1 cellular context compared by ENCODE assay signal in the genomic region with DNA sequence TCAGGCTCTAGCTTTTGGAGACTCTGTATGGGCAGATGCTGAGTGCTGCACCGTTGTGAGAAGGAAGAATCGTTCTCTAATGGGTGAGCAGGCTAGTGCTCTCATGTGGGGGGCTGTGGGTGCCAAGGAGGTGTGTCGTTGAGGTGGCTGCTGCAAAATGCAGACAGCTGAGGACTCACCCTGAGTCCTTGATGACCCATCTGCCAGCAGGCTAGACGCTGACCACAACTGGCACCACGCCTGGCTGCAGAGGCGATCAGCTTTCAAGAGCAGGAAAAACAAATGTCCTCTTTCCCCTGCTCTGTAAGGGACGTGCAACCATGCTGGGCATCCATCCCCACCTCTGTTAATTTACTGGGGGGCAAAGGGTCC.
TF ChIP-seq lines count a peak whose summit lies in the region.

No MANE protein-coding gene starts in this region.

TF ChIP-seq in K562, 482 proteins besides CTCF, POLR2A, EP300 and RAD21:
- TF ChIP-seq, protein P1, sequence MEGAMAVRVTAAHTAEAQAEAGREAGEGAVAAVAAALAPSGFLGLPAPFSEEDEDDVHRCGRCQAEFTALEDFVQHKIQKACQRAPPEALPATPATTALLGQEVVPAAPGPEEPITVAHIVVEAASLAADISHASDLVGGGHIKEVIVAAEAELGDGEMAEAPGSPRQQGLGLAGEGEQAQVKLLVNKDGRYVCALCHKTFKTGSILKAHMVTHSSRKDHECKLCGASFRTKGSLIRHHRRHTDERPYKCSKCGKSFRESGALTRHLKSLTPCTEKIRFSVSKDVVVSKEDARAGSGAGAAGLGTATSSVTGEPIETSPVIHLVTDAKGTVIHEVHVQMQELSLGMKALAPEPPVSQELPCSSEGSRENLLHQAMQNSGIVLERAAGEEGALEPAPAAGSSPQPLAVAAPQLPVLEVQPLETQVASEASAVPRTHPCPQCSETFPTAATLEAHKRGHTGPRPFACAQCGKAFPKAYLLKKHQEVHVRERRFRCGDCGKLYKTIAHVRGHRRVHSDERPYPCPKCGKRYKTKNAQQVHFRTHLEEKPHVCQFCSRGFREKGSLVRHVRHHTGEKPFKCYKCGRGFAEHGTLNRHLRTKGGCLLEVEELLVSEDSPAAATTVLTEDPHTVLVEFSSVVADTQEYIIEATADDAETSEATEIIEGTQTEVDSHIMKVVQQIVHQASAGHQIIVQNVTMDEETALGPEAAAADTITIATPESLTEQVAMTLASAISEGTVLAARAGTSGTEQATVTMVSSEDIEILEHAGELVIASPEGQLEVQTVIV (CRISPR knock-in tag; IDR thresholded peaks at IDR 0.05; ENCODE audit: borderline replicate concordance) = no peak
- TF ChIP-seq POLR3G (IDR thresholded peaks at IDR 0.05; ENCODE audit: extremely low read depth, insufficient read length, insufficient replicate concordance) = no peak
- TF ChIP-seq, protein P2, sequence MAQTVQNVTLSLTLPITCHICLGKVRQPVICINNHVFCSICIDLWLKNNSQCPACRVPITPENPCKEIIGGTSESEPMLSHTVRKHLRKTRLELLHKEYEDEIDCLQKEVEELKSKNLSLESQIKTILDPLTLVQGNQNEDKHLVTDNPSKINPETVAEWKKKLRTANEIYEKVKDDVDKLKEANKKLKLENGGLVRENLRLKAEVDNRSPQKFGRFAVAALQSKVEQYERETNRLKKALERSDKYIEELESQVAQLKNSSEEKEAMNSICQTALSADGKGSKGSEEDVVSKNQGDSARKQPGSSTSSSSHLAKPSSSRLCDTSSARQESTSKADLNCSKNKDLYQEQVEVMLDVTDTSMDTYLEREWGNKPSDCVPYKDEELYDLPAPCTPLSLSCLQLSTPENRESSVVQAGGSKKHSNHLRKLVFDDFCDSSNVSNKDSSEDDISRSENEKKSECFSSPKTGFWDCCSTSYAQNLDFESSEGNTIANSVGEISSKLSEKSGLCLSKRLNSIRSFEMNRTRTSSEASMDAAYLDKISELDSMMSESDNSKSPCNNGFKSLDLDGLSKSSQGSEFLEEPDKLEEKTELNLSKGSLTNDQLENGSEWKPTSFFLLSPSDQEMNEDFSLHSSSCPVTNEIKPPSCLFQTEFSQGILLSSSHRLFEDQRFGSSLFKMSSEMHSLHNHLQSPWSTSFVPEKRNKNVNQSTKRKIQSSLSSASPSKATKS (CRISPR knock-in tag; IDR thresholded peaks at IDR 0.05) = no peak
- no peak for TF ChIP-seq PHF21A (IDR thresholded peaks at IDR 0.05; ENCODE audit: borderline replicate concordance, low read depth)
- no peak for TF ChIP-seq ZNF717 (CRISPR knock-in tag; IDR thresholded peaks at IDR 0.05)
- no peak for TF ChIP-seq NBN (IDR thresholded peaks at IDR 0.05; ENCODE audit: low read depth)
- no peak for TF ChIP-seq SOX6 (IDR thresholded peaks at IDR 0.05)
- TF ChIP-seq, protein P3, sequence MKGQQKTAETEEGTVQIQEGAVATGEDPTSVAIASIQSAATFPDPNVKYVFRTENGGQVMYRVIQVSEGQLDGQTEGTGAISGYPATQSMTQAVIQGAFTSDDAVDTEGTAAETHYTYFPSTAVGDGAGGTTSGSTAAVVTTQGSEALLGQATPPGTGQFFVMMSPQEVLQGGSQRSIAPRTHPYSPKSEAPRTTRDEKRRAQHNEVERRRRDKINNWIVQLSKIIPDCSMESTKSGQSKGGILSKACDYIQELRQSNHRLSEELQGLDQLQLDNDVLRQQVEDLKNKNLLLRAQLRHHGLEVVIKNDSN (CRISPR knock-in tag; IDR thresholded peaks at IDR 0.05) = no peak
- TF ChIP-seq ZZZ3 (IDR thresholded peaks at IDR 0.05) = no peak
- no peak for TF ChIP-seq ADNP (tag; IDR thresholded peaks at IDR 0.05)
- TF ChIP-seq NR4A1 (CRISPR knock-in tag; IDR thresholded peaks at IDR 0.05) = no peak
- TF ChIP-seq NR4A1 (tag; IDR thresholded peaks at IDR 0.05) = no peak
- TF ChIP-seq ILK (tag; IDR thresholded peaks at IDR 0.05; ENCODE audit: borderline replicate concordance, low read depth) = no peak
- no peak for TF ChIP-seq NFE2L1 (tag; IDR thresholded peaks at IDR 0.05; ENCODE audit: borderline replicate concordance, low read depth)
- no peak for TF ChIP-seq ZNF124 (CRISPR knock-in tag; IDR thresholded peaks at IDR 0.05)
- TF ChIP-seq NCOA2 (IDR thresholded peaks at IDR 0.05; ENCODE audit: partially characterized antibody in 2 of 2) = no peak
- TF ChIP-seq U2AF1 (optimal IDR thresholded peaks at IDR 0.05; ENCODE audit: low read depth, low read length) = no peak
